Comparison of ENCODE assay signal across 8 cellular contexts in genomic region chr20:63698739-63699465, GRCh38. TPM values are rescaled to one million over a fixed set of nuclear protein-coding genes. Genes with fewer than 3 reads are reported as not detected.
DNase-seq lines count a peak whose midpoint lies in the region; ATAC-seq and TF ChIP-seq lines count a peak whose summit lies in the region.

No MANE protein-coding gene starts in this region.

- peaks cover 17 to 44% of the 10 kb centered on the region in 2 donors for H3K4me1 Mint-ChIP-seq in stimulated activated naive B cell treated with anti-CD40 and anti-IgM and Interleukin-4, amounts not matched to agents 10 μg/mL and 1 μg/mL and 100 μg/mL, for 72 hours
- peaks cover 7% of the 10 kb centered on the region for H3K4me1 Mint-ChIP-seq in WTC11

- H3K4me3 Mint-ChIP-seq in stimulated activated naive B cell treated with anti-CD40 and anti-IgM and Interleukin-4, amounts not matched to agents 10 μg/mL and 1 μg/mL and 100 μg/mL, for 72 hours = peak overlapping the region in 1 of 2 donors; percentile 37
- H3K4me3 Mint-ChIP-seq in WTC11 = no peak overlapping the region

- POLR2A ChIA-PET in WTC11 (lab: Charles Lee) = interaction anchor here (0.8 kb wide), 1 partner anchor 43 kb away, joined by 3 read pairs; no protein-coding TSS in a partner anchor

- no peaks in the 10 kb centered on the region for H3K27me3 Mint-ChIP-seq in stimulated activated naive B cell treated with anti-CD40 and anti-IgM and Interleukin-4, amounts not matched to agents 10 μg/mL and 1 μg/mL and 100 μg/mL, for 72 hours
- H3K27me3 Mint-ChIP-seq in WTC11 (ENCODE audit: low read depth) = no peaks in the 10 kb centered on the region

- peaks cover 8 to 27% of the 10 kb centered on the region in 2 donors for H3K36me3 Mint-ChIP-seq in stimulated activated naive B cell treated with anti-CD40 and anti-IgM and Interleukin-4, amounts not matched to agents 10 μg/mL and 1 μg/mL and 100 μg/mL, for 72 hours
- peaks cover 3% of the 10 kb centered on the region for H3K36me3 Mint-ChIP-seq in WTC11

- H3K9me3 Mint-ChIP-seq in stimulated activated naive B cell treated with anti-CD40 and anti-IgM and Interleukin-4, amounts not matched to agents 10 μg/mL and 1 μg/mL and 100 μg/mL, for 72 hours = no peaks in the 10 kb centered on the region
- H3K9me3 Mint-ChIP-seq in WTC11 = no peaks in the 10 kb centered on the region

- TF ChIP-seq CTCF in WTC11 (IDR thresholded peaks at IDR 0.05) = no peak

- DNase-seq in AG08395 (ENCODE audit: low spot score) (peak; percentile 93), HT1080 (ENCODE audit: low read depth) (peak; percentile 96), amniotic epithelial cell (ENCODE audit: low read depth) (peak; percentile 83), iPS-NIHi7 (ENCODE audit: extremely low spot score) (peak; percentile 66), SKM-1 (lab: John Stamatoyannopoulos, UW; ENCODE audit: unreplicated experiment) (no peak), WTC11 (ENCODE audit: low spot score) (no peak)
- no peak for DNase-seq in stimulated activated naive B cell treated with anti-CD40 and anti-IgM and Interleukin-4, amounts not matched to agents 10 μg/mL and 1 μg/mL and 100 μg/mL, for 72 hours

- CTCF ChIA-PET in WTC11 (lab: Charles Lee) = interaction anchor here (1.3 to 3.4 kb wide), 3 partner anchors 57 to 161 kb away, joined by 3 to 19 read pairs (median 14); partner anchors contain the start of genes PTK6 and SRMS

- peak overlapping the region; percentile 83 for H3K27ac Mint-ChIP-seq in stimulated activated naive B cell treated with anti-CD40 and anti-IgM and Interleukin-4, amounts not matched to agents 10 μg/mL and 1 μg/mL and 100 μg/mL, for 72 hours
- H3K27ac Mint-ChIP-seq in WTC11 = no peak overlapping the region

- peak in 1 of 2 donors; percentile 24 for ATAC-seq in stimulated activated naive B cell treated with anti-CD40 and anti-IgM and Interleukin-4, amounts not matched to agents 10 μg/mL and 1 μg/mL and 100 μg/mL, for 72 hours (replicated peaks)
- ATAC-seq in GM18502 (IDR thresholded peaks at IDR 0.05; ENCODE audit: poor library complexity, unreplicated experiment) = no peak
- no peak for ATAC-seq in WTC11

TF ChIP-seq in WTC11, 78 proteins besides CTCF, POLR2A, EP300 and RAD21:
- no peak for TF ChIP-seq KAT7 (CRISPR knock-in tag; IDR thresholded peaks at IDR 0.05; ENCODE audit: borderline replicate concordance)
- no peak for TF ChIP-seq JUN (CRISPR knock-in tag; IDR thresholded peaks at IDR 0.05)
- TF ChIP-seq, protein P1, sequence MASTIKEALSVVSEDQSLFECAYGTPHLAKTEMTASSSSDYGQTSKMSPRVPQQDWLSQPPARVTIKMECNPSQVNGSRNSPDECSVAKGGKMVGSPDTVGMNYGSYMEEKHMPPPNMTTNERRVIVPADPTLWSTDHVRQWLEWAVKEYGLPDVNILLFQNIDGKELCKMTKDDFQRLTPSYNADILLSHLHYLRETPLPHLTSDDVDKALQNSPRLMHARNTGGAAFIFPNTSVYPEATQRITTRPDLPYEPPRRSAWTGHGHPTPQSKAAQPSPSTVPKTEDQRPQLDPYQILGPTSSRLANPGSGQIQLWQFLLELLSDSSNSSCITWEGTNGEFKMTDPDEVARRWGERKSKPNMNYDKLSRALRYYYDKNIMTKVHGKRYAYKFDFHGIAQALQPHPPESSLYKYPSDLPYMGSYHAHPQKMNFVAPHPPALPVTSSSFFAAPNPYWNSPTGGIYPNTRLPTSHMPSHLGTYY (CRISPR knock-in tag; IDR thresholded peaks at IDR 0.05) = no peak
- TF ChIP-seq NFYB (CRISPR knock-in tag; conservative IDR thresholded peaks at IDR 0.05; ENCODE audit: low read depth) = no peak
- TF ChIP-seq MXD4 (CRISPR knock-in tag; IDR thresholded peaks at IDR 0.05; ENCODE audit: borderline replicate concordance) = no peak
- no peak for TF ChIP-seq TP53 (CRISPR knock-in tag; IDR thresholded peaks at IDR 0.05)
- TF ChIP-seq MYBL2 (CRISPR knock-in tag; IDR thresholded peaks at IDR 0.05) = no peak
- TF ChIP-seq, protein P2, sequence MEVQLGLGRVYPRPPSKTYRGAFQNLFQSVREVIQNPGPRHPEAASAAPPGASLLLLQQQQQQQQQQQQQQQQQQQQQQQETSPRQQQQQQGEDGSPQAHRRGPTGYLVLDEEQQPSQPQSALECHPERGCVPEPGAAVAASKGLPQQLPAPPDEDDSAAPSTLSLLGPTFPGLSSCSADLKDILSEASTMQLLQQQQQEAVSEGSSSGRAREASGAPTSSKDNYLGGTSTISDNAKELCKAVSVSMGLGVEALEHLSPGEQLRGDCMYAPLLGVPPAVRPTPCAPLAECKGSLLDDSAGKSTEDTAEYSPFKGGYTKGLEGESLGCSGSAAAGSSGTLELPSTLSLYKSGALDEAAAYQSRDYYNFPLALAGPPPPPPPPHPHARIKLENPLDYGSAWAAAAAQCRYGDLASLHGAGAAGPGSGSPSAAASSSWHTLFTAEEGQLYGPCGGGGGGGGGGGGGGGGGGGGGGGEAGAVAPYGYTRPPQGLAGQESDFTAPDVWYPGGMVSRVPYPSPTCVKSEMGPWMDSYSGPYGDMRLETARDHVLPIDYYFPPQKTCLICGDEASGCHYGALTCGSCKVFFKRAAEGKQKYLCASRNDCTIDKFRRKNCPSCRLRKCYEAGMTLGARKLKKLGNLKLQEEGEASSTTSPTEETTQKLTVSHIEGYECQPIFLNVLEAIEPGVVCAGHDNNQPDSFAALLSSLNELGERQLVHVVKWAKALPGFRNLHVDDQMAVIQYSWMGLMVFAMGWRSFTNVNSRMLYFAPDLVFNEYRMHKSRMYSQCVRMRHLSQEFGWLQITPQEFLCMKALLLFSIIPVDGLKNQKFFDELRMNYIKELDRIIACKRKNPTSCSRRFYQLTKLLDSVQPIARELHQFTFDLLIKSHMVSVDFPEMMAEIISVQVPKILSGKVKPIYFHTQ (CRISPR knock-in tag; IDR thresholded peaks at IDR 0.05) = no peak
- no peak for TF ChIP-seq ZBTB43 (CRISPR knock-in tag; IDR thresholded peaks at IDR 0.05)
- no peak for TF ChIP-seq ELF4 (CRISPR knock-in tag; IDR thresholded peaks at IDR 0.05; ENCODE audit: low read depth)
- no peak for TF ChIP-seq IRF2 (CRISPR knock-in tag; IDR thresholded peaks at IDR 0.05; ENCODE audit: borderline replicate concordance, low read depth)
- no peak for TF ChIP-seq ESRRA (CRISPR knock-in tag; IDR thresholded peaks at IDR 0.05; ENCODE audit: borderline replicate concordance)
TF ChIP-seq in WTC11: peak in this region for 0.

RNA-seq across cellular contexts. Expression of gene TNFRSF6B, which starts 2.5 kb away (rescaled TPM):
- total RNA-seq in HT1080 (2014; rRNA removed; shearing (Covaris generic)) = 5.9 and 7.2 TPM in 2 replicates
- polyA plus RNA-seq in HT1080 (2015; cell fraction: cytosol; rRNA removed) = 3.0 and 3.7 TPM in 2 replicates
- polyA plus RNA-seq in HT1080 (2015; cell fraction: nucleus; rRNA removed) = 16.0 and 16.9 TPM in 2 replicates
- total RNA-seq in WTC11 (2021) = not detected in 3 replicates

RNA-seq across cellular contexts. Expression of gene ARFRP1, which starts 8.9 kb away (rescaled TPM):
- 44.6 and 46.2 TPM in 2 replicates for total RNA-seq in HT1080 (2014; rRNA removed; shearing (Covaris generic))
- polyA plus RNA-seq in HT1080 (2015; cell fraction: cytosol; rRNA removed) = 38.2 and 45.5 TPM in 2 replicates
- 65.3 and 73.6 TPM in 2 replicates for polyA plus RNA-seq in HT1080 (2015; cell fraction: nucleus; rRNA removed)
- total RNA-seq in WTC11 (2021) = 24.3 to 30.2 TPM (median 27.4 TPM) in 3 replicates

RNA-seq across cellular contexts. Expression of gene ZGPAT, which starts 8.9 kb away (rescaled TPM):
- total RNA-seq in HT1080 (2014; rRNA removed; shearing (Covaris generic)) = 29.1 and 29.6 TPM in 2 replicates
- polyA plus RNA-seq in HT1080 (2015; cell fraction: cytosol; rRNA removed) = 20.5 and 31.2 TPM in 2 replicates
- 61.6 and 64.7 TPM in 2 replicates for polyA plus RNA-seq in HT1080 (2015; cell fraction: nucleus; rRNA removed)
- total RNA-seq in WTC11 (2021) = 28.3 to 31.0 TPM (median 30.4 TPM) in 3 replicates

RNA-seq across cellular contexts. Expression of gene LIME1, which starts 37.6 kb away (rescaled TPM):
- total RNA-seq in HT1080 (2014; rRNA removed; shearing (Covaris generic)) = 5.8 and 10.3 TPM in 2 replicates
- 5.7 and 10.3 TPM in 2 replicates for polyA plus RNA-seq in HT1080 (2015; cell fraction: cytosol; rRNA removed)
- polyA plus RNA-seq in HT1080 (2015; cell fraction: nucleus; rRNA removed) = 72.9 and 76.8 TPM in 2 replicates
- total RNA-seq in WTC11 (2021) = 4.5 to 7.0 TPM (median 6.0 TPM) in 3 replicates

RNA-seq across cellular contexts. Expression of gene SLC2A4RG, which starts 40.7 kb away (rescaled TPM):
- 39.8 and 49.2 TPM in 2 replicates for total RNA-seq in HT1080 (2014; rRNA removed; shearing (Covaris generic))
- polyA plus RNA-seq in HT1080 (2015; cell fraction: cytosol; rRNA removed) = 67.5 and 68.4 TPM in 2 replicates
- 97.1 and 120 TPM in 2 replicates for polyA plus RNA-seq in HT1080 (2015; cell fraction: nucleus; rRNA removed)
- total RNA-seq in WTC11 (2021) = 41.6 to 47.2 TPM (median 43.3 TPM) in 3 replicates

Comparison
In these comparisons a context has a peak if more than half of its experiments do, and no peak if none do; other contexts are left out.
1. DNase-seq: peak in AG08395 (single experiment), HT1080 (single experiment), amniotic epithelial cell (single experiment) and iPS-NIHi7 (single experiment); none in stimulated activated naive B cell treated with anti-CD40 and anti-IgM and Interleukin-4, amounts not matched to agents 10 μg/mL and 1 μg/mL and 100 μg/mL, for 72 hours (single experiment), SKM-1 (single experiment) and WTC11 (single experiment).